ENCODE assay signal across 8 cellular contexts in the genomic region with DNA sequence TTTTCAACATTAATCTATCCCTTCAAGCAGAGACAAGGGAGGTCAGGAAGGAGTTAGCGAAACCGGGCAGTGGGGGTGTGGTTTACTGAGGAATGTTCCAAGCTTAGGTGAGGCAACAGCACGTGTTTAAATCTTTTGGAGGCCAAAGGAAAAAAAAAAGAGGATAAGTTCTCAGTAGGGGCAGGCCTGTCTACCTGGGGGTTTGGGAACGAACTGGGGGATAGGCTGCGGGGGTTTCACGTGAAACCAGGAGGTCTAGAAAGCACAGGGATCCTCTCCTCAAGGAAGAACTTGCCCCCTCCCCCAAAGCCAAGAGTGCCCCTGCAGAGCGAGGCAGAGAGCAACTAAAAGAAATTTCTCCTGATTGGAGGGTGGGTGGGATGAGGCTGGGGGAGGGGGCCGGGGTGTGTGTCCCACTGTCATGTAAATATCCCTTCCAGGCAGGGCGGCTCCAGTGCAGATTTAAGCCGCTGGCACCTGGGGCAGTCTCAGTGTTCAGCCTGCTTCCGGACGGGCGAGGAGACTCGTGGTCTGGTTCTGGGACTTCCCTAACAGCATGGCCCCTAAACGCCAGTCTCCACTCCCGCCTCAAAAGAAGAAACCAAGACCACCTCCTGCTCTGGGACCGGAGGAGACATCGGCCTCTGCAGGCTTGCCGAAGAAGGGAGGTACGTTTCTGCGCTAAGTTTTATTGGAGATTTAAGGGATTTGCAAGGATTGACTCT. TPM values are rescaled to one million over a fixed set of nuclear protein-coding genes. Genes with fewer than 3 reads are reported as not detected.
DNase-seq lines count a peak whose midpoint lies in the region; ATAC-seq and TF ChIP-seq lines count a peak whose summit lies in the region.

No MANE protein-coding gene starts in this region.

- TF ChIP-seq CTCF in left ventricle myocardium inferior (IDR thresholded peaks at IDR 0.05; ENCODE audit: borderline replicate concordance) (no peak), prostate gland (IDR thresholded peaks at IDR 0.05) (no peak)

- ATAC-seq in GM19328 (IDR thresholded peaks at IDR 0.05; ENCODE audit: unreplicated experiment) = no peak

- H3K27ac ChIP-seq in left ventricle myocardium inferior (replicated peaks) = peak overlapping the region; percentile 77
- H3K27ac ChIP-seq in prostate gland = peak overlapping the region; percentile 82 to 86

- WGBS in prostate gland = 4% methylated on average over 21 of the region's 21 CpGs

- H3K4me1 Mint-ChIP-seq in activated T-helper 1 cell treated with anti-CD3 and anti-CD28 coated beads, Interleukin-12 subunit alpha, Interleukin-12 subunit beta, Interleukin-2, Interleukin-4 antibody, amounts not matched to agents 30 ng/mL and 10 ng/mL and 1 ng/mL, durations not matched to agents 14 hours and 24 hours and 36 hours (ENCODE audit: low read depth) = peaks cover 48% of the 10 kb centered on the region

- no peaks in the 10 kb centered on the region for H3K36me3 ChIP-seq in left ventricle myocardium inferior
- H3K36me3 ChIP-seq in prostate gland = no peaks in the 10 kb centered on the region

- peak; percentile 32 for TF ChIP-seq POLR2A in prostate gland (IDR thresholded peaks at IDR 0.05)

- peak overlapping the region; percentile 72 for H3K4me3 ChIP-seq in left ventricle myocardium inferior
- peak overlapping the region; percentile 37 to 57 for H3K4me3 ChIP-seq in prostate gland

- peaks cover 11% of the 10 kb centered on the region for H3K36me3 Mint-ChIP-seq in activated T-helper 1 cell treated with anti-CD3 and anti-CD28 coated beads, Interleukin-12 subunit alpha, Interleukin-12 subunit beta, Interleukin-2, Interleukin-4 antibody, amounts not matched to agents 30 ng/mL and 10 ng/mL and 1 ng/mL, durations not matched to agents 14 hours and 24 hours and 36 hours (ENCODE audit: low read depth)

- H3K27me3 ChIP-seq in left ventricle myocardium inferior (ENCODE audit: low read depth) (no peaks in the 10 kb centered on the region), prostate gland (replicated peaks; ENCODE audit: insufficient read depth) (no peaks in the 10 kb centered on the region)

- H3K9me3 ChIP-seq in left ventricle myocardium inferior (replicated peaks) (no peaks in the 10 kb centered on the region), prostate gland (no peaks in the 10 kb centered on the region)

- DNase-seq in activated T-cell treated with anti-CD3 and anti-CD28 coated beads for 24 hours (ENCODE audit: low read depth) (peak; percentile 22), activated T-cell treated with anti-CD3 and anti-CD28 coated beads for 4 hours (no peak), M059J (ENCODE audit: low read depth) (peak; percentile 34), left ventricle myocardium inferior (peak; percentile 41), prostate gland (ENCODE audit: low spot score) (peak; percentile 54), foreskin melanocyte (no peak)
- DNase-seq in activated T-helper 1 cell treated with anti-CD3 and anti-CD28 coated beads, Interleukin-12 subunit alpha, Interleukin-12 subunit beta, Interleukin-2, Interleukin-4 antibody, amounts not matched to agents 30 ng/mL and 10 ng/mL and 1 ng/mL, durations not matched to agents 14 hours and 24 hours and 36 hours (ENCODE audit: low spot score) = no peak

- H3K4me1 ChIP-seq in left ventricle myocardium inferior (peaks cover 31% of the 10 kb centered on the region), prostate gland (replicated peaks) (peaks cover 9% of the 10 kb centered on the region)

- H3K9me3 Mint-ChIP-seq in activated T-helper 1 cell treated with anti-CD3 and anti-CD28 coated beads, Interleukin-12 subunit alpha, Interleukin-12 subunit beta, Interleukin-2, Interleukin-4 antibody, amounts not matched to agents 30 ng/mL and 10 ng/mL and 1 ng/mL, durations not matched to agents 14 hours and 24 hours and 36 hours = no peaks in the 10 kb centered on the region

- H3K27me3 Mint-ChIP-seq in activated T-helper 1 cell treated with anti-CD3 and anti-CD28 coated beads, Interleukin-12 subunit alpha, Interleukin-12 subunit beta, Interleukin-2, Interleukin-4 antibody, amounts not matched to agents 30 ng/mL and 10 ng/mL and 1 ng/mL, durations not matched to agents 14 hours and 24 hours and 36 hours (ENCODE audit: insufficient read depth) = no peaks in the 10 kb centered on the region

- peak overlapping the region; percentile 96 for H3K27ac Mint-ChIP-seq in activated T-helper 1 cell treated with anti-CD3 and anti-CD28 coated beads, Interleukin-12 subunit alpha, Interleukin-12 subunit beta, Interleukin-2, Interleukin-4 antibody, amounts not matched to agents 30 ng/mL and 10 ng/mL and 1 ng/mL, durations not matched to agents 14 hours and 24 hours and 36 hours

- intact Hi-C loops in activated T-helper 1 cell treated with anti-CD3 and anti-CD28 coated beads, Interleukin-12 subunit alpha, Interleukin-12 subunit beta, Interleukin-2, Interleukin-4 antibody, amounts not matched to agents 30 ng/mL and 10 ng/mL and 1 ng/mL, durations not matched to agents 14 hours and 24 hours and 36 hours (cut with micrococcal nuclease) = loop anchor here (1.0 to 2.0 kb wide), 3 partner anchors 27 to 227 kb away; a partner anchor contains a TSS
- intact Hi-C loops in left ventricle myocardium inferior (cut with micrococcal nuclease) (no loop called here), prostate gland (cut with DNase I) (no loop called here)

- H3K4me3 Mint-ChIP-seq in activated T-helper 1 cell treated with anti-CD3 and anti-CD28 coated beads, Interleukin-12 subunit alpha, Interleukin-12 subunit beta, Interleukin-2, Interleukin-4 antibody, amounts not matched to agents 30 ng/mL and 10 ng/mL and 1 ng/mL, durations not matched to agents 14 hours and 24 hours and 36 hours = peak overlapping the region; percentile 96

RNA-seq across cellular contexts. Expression of a gene that starts 5.5 kb away (rescaled TPM):
- total RNA-seq in M059J (2014; rRNA removed; shearing (Covaris generic)) = 430 and 608 TPM in 2 replicates
- total RNA-seq in activated T-helper 1 cell treated with anti-CD3 and anti-CD28 coated beads, Interleukin-12 subunit alpha, Interleukin-12 subunit beta, Interleukin-2, Interleukin-4 antibody, amounts not matched to agents 30 ng/mL and 10 ng/mL and 1 ng/mL, durations not matched to agents 14 hours and 24 hours and 36 hours = 775 and 795 TPM in 2 replicates
- 168 TPM for total RNA-seq in left ventricle myocardium inferior
- 100 to 1,000 TPM; 138 to 150 TPM for total RNA-seq in prostate gland

RNA-seq across cellular contexts. Expression of a gene that starts 18.8 kb away (rescaled TPM):
- 3.5 and 7.4 TPM in 2 replicates for total RNA-seq in M059J (2014; rRNA removed; shearing (Covaris generic))
- total RNA-seq in activated T-helper 1 cell treated with anti-CD3 and anti-CD28 coated beads, Interleukin-12 subunit alpha, Interleukin-12 subunit beta, Interleukin-2, Interleukin-4 antibody, amounts not matched to agents 30 ng/mL and 10 ng/mL and 1 ng/mL, durations not matched to agents 14 hours and 24 hours and 36 hours = 17.7 and 19.3 TPM in 2 replicates
- total RNA-seq in left ventricle myocardium inferior (6.3 TPM), prostate gland (1 to 10 TPM; 4.4 to 6.1 TPM)

RNA-seq across cellular contexts. Expression of a gene that starts 26.9 kb away (rescaled TPM):
- total RNA-seq in M059J (2014; rRNA removed; shearing (Covaris generic)) = 94.7 and 137 TPM in 2 replicates
- 41.5 and 43.9 TPM in 2 replicates for total RNA-seq in activated T-helper 1 cell treated with anti-CD3 and anti-CD28 coated beads, Interleukin-12 subunit alpha, Interleukin-12 subunit beta, Interleukin-2, Interleukin-4 antibody, amounts not matched to agents 30 ng/mL and 10 ng/mL and 1 ng/mL, durations not matched to agents 14 hours and 24 hours and 36 hours
- total RNA-seq in left ventricle myocardium inferior (32.7 TPM), prostate gland (10 to 100 TPM; 66.1 to 80.1 TPM)

RNA-seq across cellular contexts. Expression of a gene that starts 40.4 kb away (rescaled TPM):
- 154 and 175 TPM in 2 replicates for total RNA-seq in M059J (2014; rRNA removed; shearing (Covaris generic))
- 51.7 and 54.4 TPM in 2 replicates for total RNA-seq in activated T-helper 1 cell treated with anti-CD3 and anti-CD28 coated beads, Interleukin-12 subunit alpha, Interleukin-12 subunit beta, Interleukin-2, Interleukin-4 antibody, amounts not matched to agents 30 ng/mL and 10 ng/mL and 1 ng/mL, durations not matched to agents 14 hours and 24 hours and 36 hours
- total RNA-seq in left ventricle myocardium inferior (6.3 TPM), prostate gland (100 to 1,000 TPM in 1 of 2 donors, 10 to 100 TPM in 1; 66.2 to 123 TPM)

Comparison
In these comparisons a context has a peak if more than half of its experiments do, and no peak if none do; other contexts are left out.
1. DNase-seq: peak in activated T-cell treated with anti-CD3 and anti-CD28 coated beads for 24 hours (single experiment), M059J (single experiment), left ventricle myocardium inferior (single experiment) and prostate gland (single experiment); none in activated T-cell treated with anti-CD3 and anti-CD28 coated beads for 4 hours (single experiment), activated T-helper 1 cell treated with anti-CD3 and anti-CD28 coated beads, Interleukin-12 subunit alpha, Interleukin-12 subunit beta, Interleukin-2, Interleukin-4 antibody, amounts not matched to agents 30 ng/mL and 10 ng/mL and 1 ng/mL, durations not matched to agents 14 hours and 24 hours and 36 hours (single experiment) and foreskin melanocyte (single experiment).